ENCODE assay signal across 11 cellular contexts in genomic region chr1:56788588-56788987, GRCh38. TPM values are rescaled to one million over a fixed set of nuclear protein-coding genes. Genes with fewer than 3 reads are reported as not detected.
A peak's percentile ranks its signal among the peaks of the same experiment; 100 is the strongest.
DNase-seq lines count a peak whose midpoint lies in the region; ATAC-seq and TF ChIP-seq lines count a peak whose summit lies in the region.
"Had no signal": no experiment of that assay in that cellular context is flagged by ENCODE, and none has a peak within 500 bp of the region (broad histone marks: within the 10 kb centered on the region; RNA-seq: fewer than 3 reads in every experiment).

No MANE protein-coding gene starts in this region.

- H2BK120ac ChIP-seq in mesendoderm (ENCODE audit: low read depth, low read length): no peak overlapping the region

- no peak overlapping the region for H2BK5ac ChIP-seq in mesendoderm (ENCODE audit: low read length)

- H3K23ac ChIP-seq in mesendoderm (ENCODE audit: low read length): no peak overlapping the region

- no peak overlapping the region for H3K56ac ChIP-seq in mesendoderm (ENCODE audit: low read length)

- H3K27ac Mint-ChIP-seq in mesothelial cell of epicardium: peak overlapping the region; percentile 7

- H3K36me3 ChIP-seq in mesendoderm (ENCODE audit: control insufficient read depth, insufficient read depth, low read length): no peaks in the 10 kb centered on the region

- H3K4me2 ChIP-seq in mesendoderm (ENCODE audit: low read length): no peak overlapping the region

- no peaks in the 10 kb centered on the region for H3K27me3 ChIP-seq in mesendoderm (ENCODE audit: insufficient read depth, low read length, poor library complexity)

- TF ChIP-seq CTCF in mesothelial cell of epicardium (IDR thresholded peaks at IDR 0.05; ENCODE audit: unreplicated experiment): no peak

- H4K8ac ChIP-seq in mesendoderm (ENCODE audit: low read depth, low read length): no peak overlapping the region

- H3K27me3 Mint-ChIP-seq in mesothelial cell of epicardium (ENCODE audit: low read depth): no peaks in the 10 kb centered on the region

- no peaks in the 10 kb centered on the region for H3K36me3 Mint-ChIP-seq in mesothelial cell of epicardium

- DNase-seq in DMS153 treated with DMSO at 0.1 percent for 48 hours (lab: John Stamatoyannopoulos, UW; ENCODE audit: unreplicated experiment) (peak; percentile 89), NCI-H2196 (lab: John Stamatoyannopoulos, UW; ENCODE audit: unreplicated experiment) (peak; percentile 78), cerebellar cortex (ENCODE audit: low spot score) (peak; percentile 3), mesothelial cell of epicardium (ENCODE audit: low spot score in 2 of 2, unreplicated experiment in 2 of 2) (no peak), mesendoderm (no peak)
- DNase-seq: activated CD4-positive, alpha-beta T cell treated with anti-CD3 and anti-CD28 coated beads, Interleukin-2, amount 50 U/mL, for 48 hours; H7 had no signal

- no peak overlapping the region for H3K4ac ChIP-seq in mesendoderm (ENCODE audit: low read depth, low read length)

- no CpG with 5 or more reads among the region's 6 CpGs for WGBS in mesendoderm (ENCODE audit: extremely low coverage, insufficient coverage, low lambda C conversion rate)

- no peak overlapping the region for H3K4me3 ChIP-seq in mesendoderm (ENCODE audit: low read length)

- H3K4me1 Mint-ChIP-seq in mesothelial cell of epicardium: peaks cover 7% of the 10 kb centered on the region

- H2AK5ac ChIP-seq in mesendoderm (ENCODE audit: low read length): no peak overlapping the region

- no peaks in the 10 kb centered on the region for H3K4me1 ChIP-seq in mesendoderm (ENCODE audit: control insufficient read depth, low read depth, low read length)

- no peak overlapping the region for H3K18ac ChIP-seq in mesendoderm (ENCODE audit: low read length)

- H3K79me1 ChIP-seq in mesendoderm (ENCODE audit: low read length): no peaks in the 10 kb centered on the region

- no peak overlapping the region for H3K27ac ChIP-seq in mesendoderm (ENCODE audit: low read depth, low read length)

- H2BK15ac ChIP-seq in mesendoderm (replicated peaks; ENCODE audit: low read depth): no peak overlapping the region

- no peak for ATAC-seq in HG03460 (IDR thresholded peaks at IDR 0.05; ENCODE audit: unreplicated experiment)
- no peak for ATAC-seq in HG02759 (IDR thresholded peaks at IDR 0.05; ENCODE audit: unreplicated experiment)
- ATAC-seq in HG02981 (IDR thresholded peaks at IDR 0.05; ENCODE audit: unreplicated experiment): no peak

- no peaks in the 10 kb centered on the region for H3K79me2 ChIP-seq in mesendoderm (ENCODE audit: control insufficient read depth, insufficient read depth, low read length)

- H4K5ac ChIP-seq in mesendoderm (ENCODE audit: low read length): no peak overlapping the region

- no peak overlapping the region for H3K9ac ChIP-seq in mesendoderm (ENCODE audit: low read length)

- no peak overlapping the region for H3K4me3 Mint-ChIP-seq in mesothelial cell of epicardium

- no peaks in the 10 kb centered on the region for H3K9me3 Mint-ChIP-seq in mesothelial cell of epicardium

RNA-seq across cellular contexts. Expression of gene FYB2, which starts 30.6 kb away (rescaled TPM):
- 0.34 to 0.45 TPM (median 0.40 TPM) in 3 replicates for total RNA-seq in mesothelial cell of epicardium
- polyA plus RNA-seq in mesendoderm (2013, experiment 1 of 2): 0.11 TPM
- polyA plus RNA-seq in mesendoderm (2013, experiment 2 of 2): 0.13 TPM
- total RNA-seq: H7, SK-MEL-5 had no signal

Comparison
In these comparisons a context has a peak if more than half of its experiments do, and no peak if none do; other contexts are left out.
1. DNase-seq: peak in DMS153 treated with DMSO at 0.1 percent for 48 hours (single experiment), NCI-H2196 (single experiment) and cerebellar cortex (single experiment); none in mesothelial cell of epicardium (0 of 2) and mesendoderm (single experiment).